ENCODE assay signal across 36 cellular contexts in genomic region chr11:124796312-124796711, GRCh38. TPM values are rescaled to one million over a fixed set of nuclear protein-coding genes. Genes with fewer than 3 reads are reported as not detected.
"Had no signal": no experiment of that assay in that cellular context is flagged by ENCODE, and none has a peak within 500 bp of the region (broad histone marks: within the 10 kb centered on the region; RNA-seq: fewer than 3 reads in every experiment).

No MANE protein-coding gene starts in this region.

- H3K36me3 Mint-ChIP-seq: activated CD8-positive, alpha-beta memory T cell treated with anti-CD3 and anti-CD28 coated beads, Interleukin-2, amount 10 ng/mL, durations not matched to agents 7 days and 5 days; activated naive CD4-positive, alpha-beta T cell treated with anti-CD3 and anti-CD28 coated beads, Interleukin-2, amount 50 U/mL, for 24 hours had no signal

- H3K9me3 Mint-ChIP-seq: activated CD4-positive, alpha-beta memory T cell treated with anti-CD3 and anti-CD28 coated beads, Interleukin-2, amount 10 ng/mL, durations not matched to agents 7 days and 5 days; activated naive CD4-positive, alpha-beta T cell treated with anti-CD3 and anti-CD28 coated beads, Interleukin-2, amount 50 U/mL, for 24 hours; activated naive CD8-positive, alpha-beta T cell treated with anti-CD3 and anti-CD28 coated beads, Interleukin-2, amount 10 ng/mL, durations not matched to agents 7 days and 5 days; activated T-helper 2 cell treated with anti-CD3 and anti-CD28 coated beads, Interferon-gamma antibody, Interleukin-2, Interleukin-4, amounts not matched to agents 10 μg/mL and 5 μg/mL and 100 μg/mL, durations not matched to agents 14 hours and 24 hours and 36 hours; central memory CD8-positive, alpha-beta T cell had no signal

- ATAC-seq: activated CD8-positive, alpha-beta memory T cell treated with anti-CD3 and anti-CD28 coated beads, Interleukin-2, amount 10 ng/mL, durations not matched to agents 7 days and 5 days had no signal

- DNase-seq: activated CD4-positive, alpha-beta memory T cell treated with anti-CD3 and anti-CD28 coated beads, Interleukin-2, amount 10 ng/mL, durations not matched to agents 7 days and 5 days; activated CD4-positive, alpha-beta T cell treated with anti-CD3 and anti-CD28 coated beads for 1 hour; activated CD4-positive, alpha-beta T cell treated with anti-CD3 and anti-CD28 coated beads for 48 hours; activated CD4-positive, CD25-positive, alpha-beta regulatory T cell; activated CD8-positive, alpha-beta memory T cell treated with anti-CD3 and anti-CD28 coated beads for 24 hours; activated CD8-positive, alpha-beta memory T cell treated with anti-CD3 and anti-CD28 coated beads, Interleukin-2, amount 10 ng/mL, durations not matched to agents 7 days and 5 days; activated CD8-positive, alpha-beta memory T cell treated with anti-CD3 and anti-CD28 coated beads, Interleukin-2, amount 50 U/mL, for 48 hours; activated gamma-delta T cell; activated naive CD4-positive, alpha-beta T cell treated with Interleukin-2 at 50 U/mL for 16 hours; activated naive CD8-positive, alpha-beta T cell treated with anti-CD3 and anti-CD28 coated beads, Interleukin-2, amount 10 ng/mL, durations not matched to agents 7 days and 5 days; amygdala; colonic mucosa; Kasumi-1; MM.1S; MV-4-11; NCI-H1092; NCI-H1417 treated with DMSO at 0.1 percent for 48 hours; NCI-H187 treated with DMSO at 0.1 percent for 48 hours; NCI-H2081; NCI-H226; NCI-H446 treated with DMSO at 0.1 percent for 48 hours; NCI-H524; NCI-H69; NCI-H82; PC-9; Right ventricle myocardium superior; SW 1271; T-helper 1 cell; T1000; WERI-Rb-1 had no signal

- H3K4me2 ChIP-seq: PC-9 had no signal

- H3K9me3 ChIP-seq: ascending aorta, colonic mucosa had no signal

- H3K4me3 Mint-ChIP-seq: activated CD4-positive, alpha-beta memory T cell treated with anti-CD3 and anti-CD28 coated beads, Interleukin-2, amount 10 ng/mL, durations not matched to agents 7 days and 5 days; activated CD8-positive, alpha-beta memory T cell treated with anti-CD3 and anti-CD28 coated beads, Interleukin-2, amount 10 ng/mL, durations not matched to agents 7 days and 5 days; activated naive CD4-positive, alpha-beta T cell treated with anti-CD3 and anti-CD28 coated beads, Interleukin-2, amount 50 U/mL, for 24 hours; activated naive CD8-positive, alpha-beta T cell treated with anti-CD3 and anti-CD28 coated beads, Interleukin-2, amount 10 ng/mL, durations not matched to agents 7 days and 5 days; central memory CD8-positive, alpha-beta T cell had no signal

- H3K36me3 ChIP-seq: ascending aorta, cardiac muscle cell, colonic mucosa had no signal

- H3K27me3 ChIP-seq: ascending aorta, cardiac muscle cell, colonic mucosa had no signal

- H3K4me3 ChIP-seq: ascending aorta, cardiac muscle cell, colonic mucosa, PC-9 had no signal

- H3K27me3 Mint-ChIP-seq: activated CD4-positive, alpha-beta memory T cell treated with anti-CD3 and anti-CD28 coated beads, Interleukin-2, amount 10 ng/mL, durations not matched to agents 7 days and 5 days; activated CD8-positive, alpha-beta memory T cell treated with anti-CD3 and anti-CD28 coated beads, Interleukin-2, amount 10 ng/mL, durations not matched to agents 7 days and 5 days; activated naive CD4-positive, alpha-beta T cell treated with anti-CD3 and anti-CD28 coated beads, Interleukin-2, amount 50 U/mL, for 24 hours; activated naive CD8-positive, alpha-beta T cell treated with anti-CD3 and anti-CD28 coated beads, Interleukin-2, amount 10 ng/mL, durations not matched to agents 7 days and 5 days; central memory CD8-positive, alpha-beta T cell had no signal

- H3K27ac Mint-ChIP-seq: activated CD4-positive, alpha-beta memory T cell treated with anti-CD3 and anti-CD28 coated beads, Interleukin-2, amount 10 ng/mL, durations not matched to agents 7 days and 5 days; activated CD8-positive, alpha-beta memory T cell treated with anti-CD3 and anti-CD28 coated beads, Interleukin-2, amount 10 ng/mL, durations not matched to agents 7 days and 5 days; activated naive CD4-positive, alpha-beta T cell treated with anti-CD3 and anti-CD28 coated beads, Interleukin-2, amount 50 U/mL, for 24 hours; activated naive CD8-positive, alpha-beta T cell treated with anti-CD3 and anti-CD28 coated beads, Interleukin-2, amount 10 ng/mL, durations not matched to agents 7 days and 5 days; activated T-helper 2 cell treated with anti-CD3 and anti-CD28 coated beads, Interferon-gamma antibody, Interleukin-2, Interleukin-4, amounts not matched to agents 10 μg/mL and 5 μg/mL and 100 μg/mL, durations not matched to agents 14 hours and 24 hours and 36 hours had no signal

- H3K27ac ChIP-seq: ascending aorta, cardiac muscle cell, colonic mucosa, PC-9, WERI-Rb-1 had no signal

- H2AFZ ChIP-seq: PC-9 had no signal

RNA-seq across cellular contexts. Expression of gene VSIG2, which starts 44.3 kb away (rescaled TPM):
- total RNA-seq: activated CD8-positive, alpha-beta memory T cell treated with anti-CD3 and anti-CD28 coated beads, Interleukin-2, amount 10 ng/mL, durations not matched to agents 7 days and 5 days; activated T-helper 2 cell treated with anti-CD3 and anti-CD28 coated beads, Interferon-gamma antibody, Interleukin-2, Interleukin-4, amounts not matched to agents 10 μg/mL and 5 μg/mL and 100 μg/mL, durations not matched to agents 14 hours and 24 hours and 36 hours; ascending aorta; cardiac muscle cell; chondrocyte had no signal
- polyA plus RNA-seq: cardiac muscle cell had no signal
